In genomic region chr4:123555500-123556273, GRCh38 we compare ENCODE assay signal across 8 cellular contexts.
DNase-seq lines count a peak whose midpoint lies in the region; ATAC-seq, FAIRE-seq and TF ChIP-seq lines count a peak whose summit lies in the region.

No MANE protein-coding gene starts in this region.

- no peaks in the 10 kb centered on the region for H3K36me3 ChIP-seq in bronchial epithelial cell (ENCODE audit: control insufficient read depth, insufficient read depth, low read length)
- H3K36me3 ChIP-seq in testis (ENCODE audit: low read depth, missing control alignments), result no peaks in the 10 kb centered on the region

- WGBS in testis, 2 donors, result 32 to 38% methylated on average over 10 of the region's 10 CpGs

- H3K27me3 ChIP-seq in bronchial epithelial cell (ENCODE audit: control insufficient read depth, insufficient read depth, low read length) (no peaks in the 10 kb centered on the region), testis (no peaks in the 10 kb centered on the region)

- TF ChIP-seq POLR2A in testis (IDR thresholded peaks at IDR 0.05), result no peak

- DNase-seq in NCI-H748 (lab: John Stamatoyannopoulos, UW; ENCODE audit: unreplicated experiment), result peak; percentile 23
- no peak for DNase-seq in NCI-H748 treated with DMSO at 0.1 percent for 48 hours (lab: John Stamatoyannopoulos, UW)
- peak; percentile 90 for DNase-seq in bronchial epithelial cell (ENCODE audit: low read depth)
- peak; percentile 89 for DNase-seq in left kidney (ENCODE audit: low read depth, low spot score)
- peak; percentile 87 for DNase-seq in testis
- no peak for DNase-seq in NCI-H187 (lab: John Stamatoyannopoulos, UW)

- peak overlapping the region; percentile 39 to 70 for H3K27ac ChIP-seq in testis

- intact Hi-C loops in testis (cut with DNase I; ENCODE audit: low total_unique reads), result no loop called here

- ATAC-seq in HG02981 (IDR thresholded peaks at IDR 0.05; ENCODE audit: unreplicated experiment) (no peak), HG02623 (IDR thresholded peaks at IDR 0.05; ENCODE audit: unreplicated experiment) (no peak)

- TF ChIP-seq CTCF in bronchial epithelial cell (IDR thresholded peaks at IDR 0.05; ENCODE audit: insufficient read depth, low read length, severe bottlenecking) (no peak), testis (IDR thresholded peaks at IDR 0.05) (no peak)

- no peaks in the 10 kb centered on the region for H3K9me3 ChIP-seq in testis

- no peak overlapping the region for H3K4me3 ChIP-seq in bronchial epithelial cell (ENCODE audit: low read depth, low read length)
- H3K4me3 ChIP-seq in testis, result no peak overlapping the region

- H3K4me1 ChIP-seq in testis, result peaks cover 24% of the 10 kb centered on the region

- FAIRE-seq in bronchial epithelial cell (lab: Jason Lieb, UNC), result no peak

Comparison
In these comparisons a context has a peak if more than half of its experiments do, and no peak if none do; other contexts are left out.
1. DNase-seq: peak in NCI-H748 (single experiment), bronchial epithelial cell (single experiment), left kidney (single experiment) and testis (single experiment); none in NCI-H748 treated with DMSO at 0.1 percent for 48 hours (single experiment) and NCI-H187 (0 of 2).